Comparison of ENCODE assay signal across 8 cellular contexts in the genomic region with DNA sequence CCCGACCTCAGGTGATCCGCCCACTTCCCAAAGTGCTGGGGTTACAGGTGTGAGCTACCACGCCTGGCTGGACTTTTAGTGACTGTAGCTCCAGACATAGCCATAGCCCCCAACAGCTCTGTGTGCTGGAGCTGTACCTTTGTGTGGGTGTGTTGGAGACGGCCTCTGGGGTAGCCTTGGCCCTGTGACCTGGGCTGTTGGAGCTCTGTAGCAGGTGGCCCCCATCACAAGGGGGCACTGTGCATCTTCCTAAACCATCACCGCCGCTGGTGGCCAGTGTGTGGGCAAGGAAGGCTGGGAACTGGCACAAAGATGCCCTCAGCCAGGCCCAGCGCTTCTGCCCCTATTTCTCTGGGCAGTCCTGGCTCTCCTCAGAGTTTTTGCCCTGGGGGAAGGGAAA. TPM values are rescaled to one million over a fixed set of nuclear protein-coding genes. Genes with fewer than 3 reads are reported as not detected.
A peak's percentile ranks its signal among the peaks of the same experiment; 100 is the strongest.
DNase-seq lines count a peak whose midpoint lies in the region; ATAC-seq and TF ChIP-seq lines count a peak whose summit lies in the region.

No MANE protein-coding gene starts in this region.

- TF ChIP-seq EP300 in tibial nerve (IDR thresholded peaks at IDR 0.05), result no peak

- no peak overlapping the region for H3K27ac ChIP-seq in lower lobe of right lung
- no peak overlapping the region for H3K27ac ChIP-seq in tibial nerve

- peak; percentile 76 to 77 for ATAC-seq in lower lobe of right lung
- no peak for ATAC-seq in GM21367 (IDR thresholded peaks at IDR 0.05; ENCODE audit: unreplicated experiment)

- intact Hi-C loops in lower lobe of right lung (cut with DNase I), result no loop called here

- H3K4me1 ChIP-seq in lower lobe of right lung (no peaks in the 10 kb centered on the region), tibial nerve (peaks cover 0 to 16% (median 0%) of the 10 kb centered on the region in 4 donors)

- WGBS in tibial nerve, 2 donors, result 64 to 69% methylated on average over 7 of the region's 7 CpGs

- no peak for TF ChIP-seq POLR2A in tibial nerve (IDR thresholded peaks at IDR 0.05)

- no peaks in the 10 kb centered on the region for H3K27me3 ChIP-seq in lower lobe of right lung (ENCODE audit: low read depth)
- no peaks in the 10 kb centered on the region for H3K27me3 ChIP-seq in tibial nerve

- no peaks in the 10 kb centered on the region for H3K36me3 ChIP-seq in lower lobe of right lung
- H3K36me3 ChIP-seq in tibial nerve, result no peaks in the 10 kb centered on the region

- DNase-seq in DMS153 treated with DMSO at 0.1 percent for 48 hours (lab: John Stamatoyannopoulos, UW; ENCODE audit: unreplicated experiment) (peak; percentile 92), HPDE6-E6E7 (ENCODE audit: extremely low spot score) (peak; percentile 61), SHP77 treated with DMSO at 0.1 percent for 48 hours (lab: John Stamatoyannopoulos, UW) (peak; percentile 16), cerebellum (ENCODE audit: low spot score) (peak; percentile 23), lower lobe of right lung (peak; percentile 63), tibial nerve (ENCODE audit: low spot score in 2 of 2) (no peak)
- no peak for DNase-seq in activated CD4-positive, CD25-positive, alpha-beta regulatory T cell (lab: John Stamatoyannopoulos, UW)

- H3K9me3 ChIP-seq in lower lobe of right lung (no peaks in the 10 kb centered on the region), tibial nerve (no peaks in the 10 kb centered on the region)

- TF ChIP-seq CTCF in lower lobe of right lung (IDR thresholded peaks at IDR 0.05) (peak; percentile 42), tibial nerve (IDR thresholded peaks at IDR 0.05) (no peak)

- H3K4me3 ChIP-seq in lower lobe of right lung (no peak overlapping the region), tibial nerve (no peak overlapping the region)

RNA-seq across cellular contexts. Expression of gene FOXO6, which starts 38.4 kb away (rescaled TPM):
- total RNA-seq in cerebellum, result 1.3 TPM
- total RNA-seq in lower lobe of right lung, result 0.92 TPM
- total RNA-seq in tibial nerve, result 1 to 10 TPM in 2 of 4 donors, under 1 TPM in 2; 0.44 to 4.4 (median 1.7) TPM

Comparison
In these comparisons a context has a peak if more than half of its experiments do, and no peak if none do; other contexts are left out.
1. DNase-seq: peak in DMS153 treated with DMSO at 0.1 percent for 48 hours (single experiment), HPDE6-E6E7 (single experiment), SHP77 treated with DMSO at 0.1 percent for 48 hours (single experiment), cerebellum (single experiment) and lower lobe of right lung (single experiment); none in activated CD4-positive, CD25-positive, alpha-beta regulatory T cell (0 of 4) and tibial nerve (0 of 2).